Comparison of ENCODE assay signal across 2 cellular contexts in genomic region chr1:149915429-149916192, GRCh38.
TF ChIP-seq lines count a peak whose summit lies in the region.

No MANE protein-coding gene starts in this region.

TF ChIP-seq in K562, 482 proteins besides CTCF, POLR2A, EP300 and RAD21 (continues in another document):
- TF ChIP-seq ZNF239 (CRISPR knock-in tag; IDR thresholded peaks at IDR 0.05): no peak
- peak; percentile 57 for TF ChIP-seq MAX (CRISPR knock-in tag; IDR thresholded peaks at IDR 0.05)
- TF ChIP-seq NR2C1 (IDR thresholded peaks at IDR 0.05): peak; percentile 19; the same call in 1 of the 2 replicates
- TF ChIP-seq NR2C1 (tag; IDR thresholded peaks at IDR 0.05): no peak
- TF ChIP-seq TEAD4 (IDR thresholded peaks at IDR 0.05; ENCODE audit: low read length): peak; percentile 62
- TF ChIP-seq TEAD4 (CRISPR knock-in tag; IDR thresholded peaks at IDR 0.05; ENCODE audit: borderline replicate concordance): no peak
- peak; percentile 77 for TF ChIP-seq TCF3 (CRISPR knock-in tag; IDR thresholded peaks at IDR 0.05)
- TF ChIP-seq HDAC1 (IDR thresholded peaks at IDR 0.05): peak in 1 of 2 experiments; percentile 41; a peak in 1 of 4 replicates
- peak; percentile 42 for TF ChIP-seq ZFX (CRISPR knock-in tag; IDR thresholded peaks at IDR 0.05)
- TF ChIP-seq CBFA2T3 (IDR thresholded peaks at IDR 0.05): peak; percentile 78
- TF ChIP-seq KDM1A (IDR thresholded peaks at IDR 0.05): peak; percentile 57 to 71; a peak in 3 of 4 replicates
- no peak for TF ChIP-seq CREB5 (CRISPR knock-in tag; IDR thresholded peaks at IDR 0.05)
- peak; percentile 67 for TF ChIP-seq DPF2 (IDR thresholded peaks at IDR 0.05)
- TF ChIP-seq STAT6 (CRISPR knock-in tag; IDR thresholded peaks at IDR 0.05): no peak
- peak; percentile 36; the same call in 1 of the 2 replicates for TF ChIP-seq TAL1 (IDR thresholded peaks at IDR 0.05)
- peak; percentile 38; the same call in 1 of the 2 replicates for TF ChIP-seq LCOR (CRISPR knock-in tag; IDR thresholded peaks at IDR 0.05)
- peak; percentile 45; the same call in 1 of the 2 replicates for TF ChIP-seq CBFA2T2 (conservative IDR thresholded peaks at IDR 0.05)
- TF ChIP-seq TRIM24 (IDR thresholded peaks at IDR 0.05): peak in 1 of 2 experiments; percentile 22; a peak in 1 of 4 replicates
- 0 out of 2 replicates have a peak, but pooled peaks have one; percentile 28 for TF ChIP-seq ZNF740 (CRISPR knock-in tag; IDR thresholded peaks at IDR 0.05)
- TF ChIP-seq ZNF740 (tag; IDR thresholded peaks at IDR 0.05): no peak
- TF ChIP-seq TRIM25 (IDR thresholded peaks at IDR 0.05; ENCODE audit: borderline replicate concordance): no peak
- TF ChIP-seq ARID1B (IDR thresholded peaks at IDR 0.05): peak; percentile 60
- TF ChIP-seq MTA2 (IDR thresholded peaks at IDR 0.05; ENCODE audit: low read depth): peak; percentile 35; the same call in 1 of the 2 replicates
- no peak for TF ChIP-seq HMGXB4 (CRISPR knock-in tag; IDR thresholded peaks at IDR 0.05)
- 0 out of 2 replicates have a peak, but pooled peaks have one; percentile 36 for TF ChIP-seq ZBTB7A (IDR thresholded peaks at IDR 0.05; ENCODE audit: borderline replicate concordance, control insufficient read depth, low read depth, low read length)
- TF ChIP-seq NFIC (IDR thresholded peaks at IDR 0.05): no peak

TF ChIP-seq in neural cell, 6 proteins besides CTCF, POLR2A, EP300 and RAD21:
- no peak for TF ChIP-seq POLR2AphosphoS5 (IDR thresholded peaks at IDR 0.05)
- TF ChIP-seq TAF1 (IDR thresholded peaks at IDR 0.05; ENCODE audit: low read depth): no peak
- no peak for TF ChIP-seq MXI1 (conservative IDR thresholded peaks at IDR 0.05; ENCODE audit: poor library complexity, severe bottlenecking)
- no peak for TF ChIP-seq REST (IDR thresholded peaks at IDR 0.05; ENCODE audit: borderline replicate concordance)
- no peak for TF ChIP-seq SMC3 (conservative IDR thresholded peaks at IDR 0.05; ENCODE audit: poor library complexity)
- no peak for TF ChIP-seq EZH2 (IDR thresholded peaks at IDR 0.05; ENCODE audit: borderline replicate concordance, insufficient read depth, low read length, poor library complexity, severe bottlenecking)
TF ChIP-seq in neural cell: peak in this region for 0.
